In the genomic region with DNA sequence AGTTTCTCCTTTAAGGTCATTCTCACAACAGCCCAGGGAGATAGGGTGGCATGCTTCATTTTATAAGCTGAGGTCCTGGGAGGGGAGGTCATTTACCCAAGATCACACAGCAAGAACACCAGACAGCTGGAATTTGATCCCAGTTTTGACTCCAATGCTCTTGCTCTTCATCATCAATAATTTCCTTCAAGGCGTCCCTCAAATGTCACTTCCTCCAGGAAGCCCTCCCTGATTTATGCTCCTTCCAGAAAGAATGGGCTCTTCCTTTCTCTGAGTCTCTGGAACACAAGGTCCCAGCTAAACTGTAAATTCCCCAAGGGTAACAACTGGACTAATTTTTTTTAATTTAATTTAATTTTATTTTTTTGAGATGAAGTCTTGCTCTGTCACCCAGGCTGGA, we compare ENCODE assay signal across 7 cellular contexts. TPM values are rescaled to one million over a fixed set of nuclear protein-coding genes. Genes with fewer than 3 reads are reported as not detected.
"Had no signal": no experiment of that assay in that cellular context is flagged by ENCODE, and none has a peak within 500 bp of the region (broad histone marks: within the 10 kb centered on the region; RNA-seq: fewer than 3 reads in every experiment).

No MANE protein-coding gene starts in this region.

- DNase-seq: IMR-90, KBM-7, KG1 had no signal

- H3K4me2 ChIP-seq: KMS-11 had no signal

- H3K27ac ChIP-seq: HL-60, KMS-11 had no signal

- H3K9ac ChIP-seq: KMS-11 had no signal

RNA-seq across cellular contexts. Expression of a gene that starts 12.4 kb away (rescaled TPM):
- total RNA-seq: HT-29, HT1080, IMR-90 had no signal
- polyA plus RNA-seq: IMR-90 had no signal

RNA-seq across cellular contexts. Expression of a gene that starts 34.8 kb away (rescaled TPM):
- total RNA-seq: HT1080 had no signal
